16 cellular contexts compared by ENCODE assay signal in genomic region chr4:114727426-114727825, GRCh38.
"Had no signal": no experiment of that assay in that cellular context is flagged by ENCODE, and none has a peak within 500 bp of the region (broad histone marks: within the 10 kb centered on the region; RNA-seq: fewer than 3 reads in every experiment).

No MANE protein-coding gene starts in this region.

- H3K4me1 ChIP-seq: adrenal gland, foreskin keratinocyte, lower lobe of right lung had no signal

- H3K4me3 Mint-ChIP-seq: activated naive CD4-positive, alpha-beta T cell treated with anti-CD3 and anti-CD28 coated beads, Interleukin-2, amount 50 U/mL, for 24 hours; dendritic cell treated with granulocyte-macrophage colony-stimulating factor and Interleukin-4, amounts not matched to agents 40 ng/mL and 50 ng/mL, for 4 days; naive thymus-derived CD8-positive, alpha-beta T cell; T-helper 1 cell treated with Interleukin-12 subunit alpha and Interleukin-12 subunit beta and Interleukin-4 antibody, amounts not matched to agents 30 μg/mL and 1 μg/mL, for 36 hours had no signal

- H3K27me3 Mint-ChIP-seq: dendritic cell treated with granulocyte-macrophage colony-stimulating factor and Interleukin-4, amounts not matched to agents 40 ng/mL and 50 ng/mL, for 4 days had no signal

- H3K4me1 Mint-ChIP-seq: activated naive CD4-positive, alpha-beta T cell treated with anti-CD3 and anti-CD28 coated beads, Interleukin-2, amount 50 U/mL, for 24 hours; naive thymus-derived CD8-positive, alpha-beta T cell had no signal

- H3K27me3 ChIP-seq: adrenal gland, foreskin keratinocyte had no signal

- H3K4me3 ChIP-seq: adrenal gland, lower lobe of right lung had no signal

- H3K9me3 ChIP-seq: adrenal gland, lower lobe of right lung had no signal

- H3K9me3 Mint-ChIP-seq: activated naive CD4-positive, alpha-beta T cell treated with anti-CD3 and anti-CD28 coated beads, Interleukin-2, amount 50 U/mL, for 24 hours; dendritic cell treated with granulocyte-macrophage colony-stimulating factor and Interleukin-4, amounts not matched to agents 40 ng/mL and 50 ng/mL, for 4 days; naive thymus-derived CD8-positive, alpha-beta T cell; T-helper 1 cell treated with Interleukin-12 subunit alpha and Interleukin-12 subunit beta and Interleukin-4 antibody, amounts not matched to agents 30 μg/mL and 1 μg/mL, for 36 hours had no signal

- H3K27ac ChIP-seq: adrenal gland, epithelial cell of prostate, foreskin keratinocyte, lower lobe of right lung had no signal

- H3K36me3 ChIP-seq: adrenal gland, lower lobe of right lung had no signal

- H3K36me3 Mint-ChIP-seq: activated naive CD4-positive, alpha-beta T cell treated with anti-CD3 and anti-CD28 coated beads, Interleukin-2, amount 50 U/mL, for 24 hours; naive thymus-derived CD8-positive, alpha-beta T cell had no signal

- H3K27ac Mint-ChIP-seq: activated naive CD4-positive, alpha-beta T cell treated with anti-CD3 and anti-CD28 coated beads, Interleukin-2, amount 50 U/mL, for 24 hours; dendritic cell treated with granulocyte-macrophage colony-stimulating factor and Interleukin-4, amounts not matched to agents 40 ng/mL and 50 ng/mL, for 4 days; naive thymus-derived CD8-positive, alpha-beta T cell; T-helper 1 cell treated with Interleukin-12 subunit alpha and Interleukin-12 subunit beta and Interleukin-4 antibody, amounts not matched to agents 30 μg/mL and 1 μg/mL, for 36 hours had no signal

- DNase-seq: activated CD4-positive, CD25-positive, alpha-beta regulatory T cell treated with anti-CD3 and anti-CD28 coated beads, Interleukin-2, amount 50 U/mL, for 72 hours; activated gamma-delta T cell; adrenal gland; foreskin keratinocyte; hippocampal formation; islet precursor cell; left colon; lower lobe of right lung; naive thymus-derived CD8-positive, alpha-beta T cell; nucleus accumbens; stimulated activated CD8-positive, alpha-beta memory T cell treated with anti-CD3 and anti-CD28 coated beads, Interleukin-4, amount 100 ng/mL, for 48 hours; stimulated activated naive CD4-positive, alpha-beta T cell had no signal

- ATAC-seq: foreskin keratinocyte; left colon; lower lobe of right lung; naive thymus-derived CD8-positive, alpha-beta T cell had no signal
